Comparison of ENCODE assay signal across 20 cellular contexts in the genomic region with DNA sequence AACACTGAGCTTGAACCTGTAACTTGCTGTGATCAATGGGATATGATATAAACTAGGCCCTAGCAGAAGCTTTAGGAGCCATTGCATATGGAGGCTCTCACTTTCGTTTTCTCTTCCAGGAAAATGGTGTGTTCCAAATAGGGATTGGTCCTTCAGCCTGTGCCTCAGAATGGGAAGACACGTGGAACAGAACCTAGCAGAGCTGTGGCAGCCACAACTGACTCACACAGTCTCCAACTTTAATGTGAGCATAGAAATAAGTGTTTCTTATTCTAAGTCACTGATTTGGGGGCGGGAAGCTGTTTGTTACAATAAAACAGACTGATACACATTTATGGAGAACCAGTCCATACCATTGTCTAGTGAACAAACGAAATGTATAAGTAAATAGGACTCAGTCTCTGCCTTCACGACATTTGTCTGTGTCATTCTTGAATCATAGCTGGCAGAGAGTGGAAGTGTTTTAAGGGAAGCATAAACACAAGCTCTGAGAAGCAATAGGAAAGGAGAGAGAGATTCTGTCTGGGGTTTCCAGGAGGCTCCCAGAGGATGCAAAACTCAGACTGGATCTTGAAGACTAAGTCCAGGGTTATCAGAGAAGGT.
A peak's percentile ranks its signal among the peaks of the same experiment; 100 is the strongest.
DNase-seq lines count a peak whose midpoint lies in the region; ATAC-seq and TF ChIP-seq lines count a peak whose summit lies in the region.
"Had no signal": no experiment of that assay in that cellular context is flagged by ENCODE, and none has a peak within 500 bp of the region (broad histone marks: within the 10 kb centered on the region; RNA-seq: fewer than 3 reads in every experiment).

No MANE protein-coding gene starts in this region.

- no peaks in the 10 kb centered on the region for H3F3A ChIP-seq in PC-3 (ENCODE audit: low read length, unreplicated experiment)

- H3K9me3 ChIP-seq in PC-3 (ENCODE audit: low read length) (no peaks in the 10 kb centered on the region), tibial artery (no peaks in the 10 kb centered on the region)
- H3K9me3 ChIP-seq: BE2C had no signal

- peak overlapping the region; percentile 47 for H3K4me2 ChIP-seq in PC-3 (ENCODE audit: low read length)
- H3K4me2 ChIP-seq: PC-9 had no signal

- intact Hi-C loops in PC-3 (cut with micrococcal nuclease): no loop called here
- intact Hi-C loops in tibial artery (cut with DNase I; ENCODE audit: low total_unique reads): loop anchor here (10.0 kb wide), 1 partner anchor 110 kb away; no protein-coding TSS in a partner anchor

- no peaks in the 10 kb centered on the region for H3K27me3 ChIP-seq in PC-3 (ENCODE audit: low read length)
- no peaks in the 10 kb centered on the region for H3K27me3 ChIP-seq in tibial artery
- H3K27me3 ChIP-seq: BE2C had no signal

- H3K27ac ChIP-seq in PC-3 (ENCODE audit: low read length): peak overlapping the region; percentile 27
- H3K27ac ChIP-seq in coronary artery: peak overlapping the region; percentile 3 to 17
- peak overlapping the region; percentile 41 to 50 for H3K27ac ChIP-seq in tibial artery
- H3K27ac ChIP-seq: HL-60, PC-9 had no signal

- no peak for TF ChIP-seq CTCF in PC-3 (conservative IDR thresholded peaks at IDR 0.05; ENCODE audit: low read depth, low read length)
- TF ChIP-seq CTCF in coronary artery (IDR thresholded peaks at IDR 0.05): no peak
- TF ChIP-seq CTCF in tibial artery (IDR thresholded peaks at IDR 0.05): no peak

- H3K79me2 ChIP-seq in PC-3 (ENCODE audit: low read length): 0 out of 2 replicates have a peak, but pooled peaks cover 7% of the 10 kb centered on the region

- H3K36me3 ChIP-seq in PC-3 (ENCODE audit: low read depth, low read length) (no peaks in the 10 kb centered on the region), tibial artery (no peaks in the 10 kb centered on the region)
- H3K36me3 ChIP-seq: BE2C had no signal

- CTCF ChIA-PET in PC-3 (lab: Charles Lee): no interaction called here

- H3K4me3 ChIP-seq in PC-3 (ENCODE audit: low read length) (no peak overlapping the region), coronary artery (no peak overlapping the region), tibial artery (no peak overlapping the region)
- H3K4me3 ChIP-seq: PC-9 had no signal

- H3K4me1 ChIP-seq in PC-3 (ENCODE audit: insufficient read depth, low read length): peaks cover 13% of the 10 kb centered on the region
- H3K4me1 ChIP-seq in tibial artery: peaks cover 0 to 44% (median 4%) of the 10 kb centered on the region in 4 donors
- H3K4me1 ChIP-seq: BE2C had no signal

- POLR2A ChIA-PET in PC-3 (lab: Charles Lee; ENCODE audit: unreplicated experiment): no interaction called here

- BruUV-seq in PC-3 (replicated peaks; lab: Mats Ljungman, UMichigan): no TSS peak

- peak; percentile 77 for ATAC-seq in PC-3
- ATAC-seq in HG02798 (IDR thresholded peaks at IDR 0.05; ENCODE audit: poor library complexity, unreplicated experiment): no peak

- DNase-seq in H4 (ENCODE audit: low spot score): peak; percentile 63
- DNase-seq in PC-3: peak; percentile 57
- DNase-seq in coronary artery (ENCODE audit: low spot score): no peak
- no peak for DNase-seq in tibial artery
- DNase-seq in NCI-H1930 (lab: John Stamatoyannopoulos, UW): no peak
- DNase-seq in activated gamma-delta T cell (lab: John Stamatoyannopoulos, UW): no peak
- DNase-seq: BE2C; Calu3; CD4-positive, alpha-beta memory T cell; DMS79; GDM1; H7; NCI-H1436; NCI-H2029 treated with DMSO at 0.1 percent for 48 hours; NCI-H2171 treated with DMSO at 0.1 percent for 48 hours; NCI-H446 treated with DMSO at 0.1 percent for 48 hours; NCI-H748 treated with DMSO at 0.1 percent for 48 hours; PC-9 had no signal

- 0 out of 2 replicates have a peak overlapping the region, but pooled peaks have one; percentile 7 for H2AFZ ChIP-seq in PC-3 (ENCODE audit: low read length)
- H2AFZ ChIP-seq: PC-9 had no signal

- no peaks in the 10 kb centered on the region for H3K9me2 ChIP-seq in PC-3 (replicated peaks; ENCODE audit: low read length)

- no peak overlapping the region for H3K9ac ChIP-seq in PC-3 (ENCODE audit: low read length)

- H4K20me1 ChIP-seq in PC-3 (ENCODE audit: low read length): no peaks in the 10 kb centered on the region

Comparison
In these comparisons a context has a peak if more than half of its experiments do, and no peak if none do; other contexts are left out.
1. DNase-seq: peak in H4 (single experiment) and PC-3 (single experiment); none in coronary artery (single experiment), tibial artery (0 of 2), NCI-H1930 (0 of 2) and activated gamma-delta T cell (single experiment).
2. Peak in every context shown above with its lines, with median percentiles within 50 percentile points of each other: H3K27ac ChIP-seq.